Comparison of ENCODE assay signal across 10 cellular contexts in the genomic region with DNA sequence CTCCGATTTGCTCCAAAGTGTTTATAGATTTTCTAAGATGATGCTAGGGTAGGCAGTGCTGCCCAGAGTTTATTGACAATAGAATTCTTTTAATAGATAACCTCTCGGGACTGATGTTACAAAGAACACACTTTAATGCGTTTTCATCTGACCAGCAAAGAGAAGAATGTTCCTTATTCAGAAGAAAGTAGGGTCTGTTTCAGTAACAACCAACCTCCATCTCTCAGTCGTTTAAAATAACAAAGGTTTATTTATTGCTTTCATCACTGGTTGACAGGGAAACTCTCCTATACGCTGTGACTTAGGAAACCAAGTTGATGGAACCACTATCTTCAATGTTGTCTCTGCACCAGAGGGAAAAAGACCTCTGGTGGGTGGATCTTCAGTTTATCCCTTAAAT.
"Had no signal": no experiment of that assay in that cellular context is flagged by ENCODE, and none has a peak within 500 bp of the region (broad histone marks: within the 10 kb centered on the region; RNA-seq: fewer than 3 reads in every experiment).

No MANE protein-coding gene starts in this region.

- H2AFZ ChIP-seq: GM23338 had no signal

- DNase-seq: H7, HFFc6, KG1 had no signal

- ATAC-seq: GM23338, HCT116, HepG2, K562 had no signal

- H3K4me3 ChIP-seq: GM23338, HAP-1, K562 had no signal

- H3K4me1 ChIP-seq: HAP-1 had no signal

- H3K9me3 ChIP-seq: HAP-1 had no signal

- H3K27ac ChIP-seq: HL-60 had no signal

- H3K4me2 ChIP-seq: GM23338 had no signal

- FAIRE-seq: H1, HepG2, K562 had no signal

- H3K36me3 ChIP-seq: HAP-1 had no signal
